Comparison of ENCODE assay signal across 1 cellular context in the genomic region with DNA sequence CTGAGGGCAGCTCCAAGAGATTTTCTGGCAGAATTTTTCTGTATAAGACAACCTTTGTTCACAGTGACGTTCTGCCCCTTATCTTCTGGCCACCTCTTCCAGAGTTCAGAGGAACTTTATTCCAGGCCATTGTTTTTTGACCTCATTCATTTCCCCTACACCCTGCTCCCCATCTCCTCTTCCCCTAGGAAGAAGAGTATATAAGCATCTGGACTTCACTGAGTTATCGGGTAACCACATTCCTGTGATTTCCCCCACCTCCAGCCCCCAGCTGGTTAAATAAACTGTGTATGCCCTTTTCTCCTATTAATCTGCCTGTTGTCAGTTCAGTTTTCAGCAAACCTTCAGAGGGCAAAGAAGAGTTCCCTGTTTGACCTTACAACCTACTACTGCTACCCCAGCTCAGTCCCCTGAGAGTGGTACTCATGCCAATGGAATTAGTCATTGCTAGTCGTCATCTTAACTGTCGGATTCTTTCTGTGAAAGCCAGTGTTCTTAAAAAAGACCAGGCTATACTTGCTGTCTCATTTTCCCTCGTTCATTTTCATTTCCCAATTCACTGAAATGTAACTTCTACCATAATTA.
TF ChIP-seq lines count a peak whose summit lies in the region.

No MANE protein-coding gene starts in this region.

TF ChIP-seq in HepG2, 621 proteins besides CTCF, POLR2A, EP300 and RAD21 (continued from another document and continues in another):
- TF ChIP-seq, protein P1, sequence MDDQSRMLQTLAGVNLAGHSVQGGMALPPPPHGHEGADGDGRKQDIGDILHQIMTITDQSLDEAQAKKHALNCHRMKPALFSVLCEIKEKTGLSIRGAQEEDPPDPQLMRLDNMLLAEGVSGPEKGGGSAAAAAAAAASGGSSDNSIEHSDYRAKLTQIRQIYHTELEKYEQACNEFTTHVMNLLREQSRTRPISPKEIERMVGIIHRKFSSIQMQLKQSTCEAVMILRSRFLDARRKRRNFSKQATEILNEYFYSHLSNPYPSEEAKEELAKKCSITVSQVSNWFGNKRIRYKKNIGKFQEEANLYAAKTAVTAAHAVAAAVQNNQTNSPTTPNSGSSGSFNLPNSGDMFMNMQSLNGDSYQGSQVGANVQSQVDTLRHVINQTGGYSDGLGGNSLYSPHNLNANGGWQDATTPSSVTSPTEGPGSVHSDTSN (CRISPR knock-in tag; IDR thresholded peaks at IDR 0.05; ENCODE audit: borderline replicate concordance): no peak
- TF ChIP-seq ZNF737 (CRISPR knock-in tag; IDR thresholded peaks at IDR 0.05; ENCODE audit: borderline replicate concordance) (no peak), JUNB (CRISPR knock-in tag; IDR thresholded peaks at IDR 0.05; ENCODE audit: borderline replicate concordance) (peak; percentile 66; the same call in 1 of the 2 replicates), U2AF2 (IDR thresholded peaks at IDR 0.05; ENCODE audit: low read depth, low read length) (no peak), DBP (CRISPR knock-in tag; IDR thresholded peaks at IDR 0.05; ENCODE audit: not compliant biosample characterization) (no peak), ZNF225 (CRISPR knock-in tag; IDR thresholded peaks at IDR 0.05) (no peak), TEAD3 (CRISPR knock-in tag; optimal IDR thresholded peaks at IDR 0.05; ENCODE audit: borderline replicate concordance) (peak; percentile 90), SOX6 (IDR thresholded peaks at IDR 0.05) (no peak), SOX6 (CRISPR knock-in tag; IDR thresholded peaks at IDR 0.05) (peak; percentile 62), PCBP2 (optimal IDR thresholded peaks at IDR 0.05; ENCODE audit: low read depth, low read length, poor library complexity, severe bottlenecking) (no peak), ARID5B (CRISPR knock-in tag; IDR thresholded peaks at IDR 0.05) (peak; percentile 74), ZNF572 (CRISPR knock-in tag; IDR thresholded peaks at IDR 0.05) (no peak), SYNCRIP (IDR thresholded peaks at IDR 0.05; ENCODE audit: insufficient read depth, low read depth, low read length) (no peak), ZNF124 (CRISPR knock-in tag; IDR thresholded peaks at IDR 0.05) (no peak), ZNF24 (IDR thresholded peaks at IDR 0.05) (no peak), HDAC1 (CRISPR knock-in tag; IDR thresholded peaks at IDR 0.05) (peak; percentile 20; the same call in 1 of the 2 replicates), NFE2 (CRISPR knock-in tag; IDR thresholded peaks at IDR 0.05) (no peak), CEBPB (IDR thresholded peaks at IDR 0.05; ENCODE audit: borderline replicate concordance, low read depth, low read length) (no peak), ZNF598 (CRISPR knock-in tag; IDR thresholded peaks at IDR 0.05; ENCODE audit: borderline replicate concordance) (no peak), RFXANK (CRISPR knock-in tag; IDR thresholded peaks at IDR 0.05) (no peak), MXD4 (CRISPR knock-in tag; IDR thresholded peaks at IDR 0.05) (no peak), RARG (CRISPR knock-in tag; IDR thresholded peaks at IDR 0.05; ENCODE audit: low read depth) (no peak), ASH2L (IDR thresholded peaks at IDR 0.05; ENCODE audit: insufficient read length, low read depth, low read length) (peak; percentile 30), ZNF253 (CRISPR knock-in tag; IDR thresholded peaks at IDR 0.05; ENCODE audit: borderline replicate concordance) (no peak), ZNF329 (CRISPR knock-in tag; IDR thresholded peaks at IDR 0.05; ENCODE audit: low read depth) (no peak), ZNF30 (CRISPR knock-in tag; IDR thresholded peaks at IDR 0.05) (no peak), ZSCAN29 (CRISPR knock-in tag; conservative IDR thresholded peaks at IDR 0.05) (no peak), FOXC1 (CRISPR knock-in tag; IDR thresholded peaks at IDR 0.05; ENCODE audit: borderline replicate concordance) (no peak), ZNF292 (CRISPR knock-in tag; IDR thresholded peaks at IDR 0.05; ENCODE audit: borderline replicate concordance, low read depth) (no peak; the same call in 1 of the 2 replicates), GRHL1 (CRISPR knock-in tag; conservative IDR thresholded peaks at IDR 0.05) (no peak), ZFP36 (IDR thresholded peaks at IDR 0.05; ENCODE audit: borderline replicate concordance, low read depth, low read length, partially characterized antibody) (no peak)
- TF ChIP-seq, protein P2, sequence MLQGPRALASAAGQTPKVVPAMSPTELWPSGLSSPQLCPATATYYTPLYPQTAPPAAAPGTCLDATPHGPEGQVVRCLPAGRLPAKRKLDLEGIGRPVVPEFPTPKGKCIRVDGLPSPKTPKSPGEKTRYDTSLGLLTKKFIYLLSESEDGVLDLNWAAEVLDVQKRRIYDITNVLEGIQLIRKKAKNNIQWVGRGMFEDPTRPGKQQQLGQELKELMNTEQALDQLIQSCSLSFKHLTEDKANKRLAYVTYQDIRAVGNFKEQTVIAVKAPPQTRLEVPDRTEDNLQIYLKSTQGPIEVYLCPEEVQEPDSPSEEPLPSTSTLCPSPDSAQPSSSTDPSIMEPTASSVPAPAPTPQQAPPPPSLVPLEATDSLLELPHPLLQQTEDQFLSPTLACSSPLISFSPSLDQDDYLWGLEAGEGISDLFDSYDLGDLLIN (CRISPR knock-in tag; IDR thresholded peaks at IDR 0.05; ENCODE audit: borderline replicate concordance): no peak
- TF ChIP-seq, protein P3, sequence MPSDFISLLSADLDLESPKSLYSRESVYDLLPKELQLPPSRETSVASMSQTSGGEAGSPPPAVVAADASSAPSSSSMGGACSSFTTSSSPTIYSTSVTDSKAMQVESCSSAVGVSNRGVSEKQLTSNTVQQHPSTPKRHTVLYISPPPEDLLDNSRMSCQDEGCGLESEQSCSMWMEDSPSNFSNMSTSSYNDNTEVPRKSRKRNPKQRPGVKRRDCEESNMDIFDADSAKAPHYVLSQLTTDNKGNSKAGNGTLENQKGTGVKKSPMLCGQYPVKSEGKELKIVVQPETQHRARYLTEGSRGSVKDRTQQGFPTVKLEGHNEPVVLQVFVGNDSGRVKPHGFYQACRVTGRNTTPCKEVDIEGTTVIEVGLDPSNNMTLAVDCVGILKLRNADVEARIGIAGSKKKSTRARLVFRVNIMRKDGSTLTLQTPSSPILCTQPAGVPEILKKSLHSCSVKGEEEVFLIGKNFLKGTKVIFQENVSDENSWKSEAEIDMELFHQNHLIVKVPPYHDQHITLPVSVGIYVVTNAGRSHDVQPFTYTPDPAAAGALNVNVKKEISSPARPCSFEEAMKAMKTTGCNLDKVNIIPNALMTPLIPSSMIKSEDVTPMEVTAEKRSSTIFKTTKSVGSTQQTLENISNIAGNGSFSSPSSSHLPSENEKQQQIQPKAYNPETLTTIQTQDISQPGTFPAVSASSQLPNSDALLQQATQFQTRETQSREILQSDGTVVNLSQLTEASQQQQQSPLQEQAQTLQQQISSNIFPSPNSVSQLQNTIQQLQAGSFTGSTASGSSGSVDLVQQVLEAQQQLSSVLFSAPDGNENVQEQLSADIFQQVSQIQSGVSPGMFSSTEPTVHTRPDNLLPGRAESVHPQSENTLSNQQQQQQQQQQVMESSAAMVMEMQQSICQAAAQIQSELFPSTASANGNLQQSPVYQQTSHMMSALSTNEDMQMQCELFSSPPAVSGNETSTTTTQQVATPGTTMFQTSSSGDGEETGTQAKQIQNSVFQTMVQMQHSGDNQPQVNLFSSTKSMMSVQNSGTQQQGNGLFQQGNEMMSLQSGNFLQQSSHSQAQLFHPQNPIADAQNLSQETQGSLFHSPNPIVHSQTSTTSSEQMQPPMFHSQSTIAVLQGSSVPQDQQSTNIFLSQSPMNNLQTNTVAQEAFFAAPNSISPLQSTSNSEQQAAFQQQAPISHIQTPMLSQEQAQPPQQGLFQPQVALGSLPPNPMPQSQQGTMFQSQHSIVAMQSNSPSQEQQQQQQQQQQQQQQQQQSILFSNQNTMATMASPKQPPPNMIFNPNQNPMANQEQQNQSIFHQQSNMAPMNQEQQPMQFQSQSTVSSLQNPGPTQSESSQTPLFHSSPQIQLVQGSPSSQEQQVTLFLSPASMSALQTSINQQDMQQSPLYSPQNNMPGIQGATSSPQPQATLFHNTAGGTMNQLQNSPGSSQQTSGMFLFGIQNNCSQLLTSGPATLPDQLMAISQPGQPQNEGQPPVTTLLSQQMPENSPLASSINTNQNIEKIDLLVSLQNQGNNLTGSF (CRISPR knock-in tag; IDR thresholded peaks at IDR 0.05): no peak
- TF ChIP-seq, protein P4, sequence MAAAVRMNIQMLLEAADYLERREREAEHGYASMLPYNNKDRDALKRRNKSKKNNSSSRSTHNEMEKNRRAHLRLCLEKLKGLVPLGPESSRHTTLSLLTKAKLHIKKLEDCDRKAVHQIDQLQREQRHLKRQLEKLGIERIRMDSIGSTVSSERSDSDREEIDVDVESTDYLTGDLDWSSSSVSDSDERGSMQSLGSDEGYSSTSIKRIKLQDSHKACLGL (CRISPR knock-in tag; IDR thresholded peaks at IDR 0.05): no peak
- TF ChIP-seq, protein P5, sequence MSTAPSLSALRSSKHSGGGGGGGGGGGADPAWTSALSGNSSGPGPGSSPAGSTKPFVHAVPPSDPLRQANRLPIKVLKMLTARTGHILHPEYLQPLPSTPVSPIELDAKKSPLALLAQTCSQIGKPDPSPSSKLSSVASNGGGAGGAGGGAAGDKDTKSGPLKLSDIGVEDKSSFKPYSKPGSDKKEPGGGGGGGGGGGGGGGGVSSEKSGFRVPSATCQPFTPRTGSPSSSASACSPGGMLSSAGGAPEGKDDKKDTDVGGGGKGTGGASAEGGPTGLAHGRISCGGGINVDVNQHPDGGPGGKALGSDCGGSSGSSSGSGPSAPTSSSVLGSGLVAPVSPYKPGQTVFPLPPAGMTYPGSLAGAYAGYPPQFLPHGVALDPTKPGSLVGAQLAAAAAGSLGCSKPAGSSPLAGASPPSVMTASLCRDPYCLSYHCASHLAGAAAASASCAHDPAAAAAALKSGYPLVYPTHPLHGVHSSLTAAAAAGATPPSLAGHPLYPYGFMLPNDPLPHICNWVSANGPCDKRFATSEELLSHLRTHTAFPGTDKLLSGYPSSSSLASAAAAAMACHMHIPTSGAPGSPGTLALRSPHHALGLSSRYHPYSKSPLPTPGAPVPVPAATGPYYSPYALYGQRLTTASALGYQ (CRISPR knock-in tag; IDR thresholded peaks at IDR 0.05): no peak
- TF ChIP-seq, protein P6, sequence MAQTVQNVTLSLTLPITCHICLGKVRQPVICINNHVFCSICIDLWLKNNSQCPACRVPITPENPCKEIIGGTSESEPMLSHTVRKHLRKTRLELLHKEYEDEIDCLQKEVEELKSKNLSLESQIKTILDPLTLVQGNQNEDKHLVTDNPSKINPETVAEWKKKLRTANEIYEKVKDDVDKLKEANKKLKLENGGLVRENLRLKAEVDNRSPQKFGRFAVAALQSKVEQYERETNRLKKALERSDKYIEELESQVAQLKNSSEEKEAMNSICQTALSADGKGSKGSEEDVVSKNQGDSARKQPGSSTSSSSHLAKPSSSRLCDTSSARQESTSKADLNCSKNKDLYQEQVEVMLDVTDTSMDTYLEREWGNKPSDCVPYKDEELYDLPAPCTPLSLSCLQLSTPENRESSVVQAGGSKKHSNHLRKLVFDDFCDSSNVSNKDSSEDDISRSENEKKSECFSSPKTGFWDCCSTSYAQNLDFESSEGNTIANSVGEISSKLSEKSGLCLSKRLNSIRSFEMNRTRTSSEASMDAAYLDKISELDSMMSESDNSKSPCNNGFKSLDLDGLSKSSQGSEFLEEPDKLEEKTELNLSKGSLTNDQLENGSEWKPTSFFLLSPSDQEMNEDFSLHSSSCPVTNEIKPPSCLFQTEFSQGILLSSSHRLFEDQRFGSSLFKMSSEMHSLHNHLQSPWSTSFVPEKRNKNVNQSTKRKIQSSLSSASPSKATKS (CRISPR knock-in tag; IDR thresholded peaks at IDR 0.05): no peak
